8 cellular contexts compared by ENCODE assay signal in the genomic region with DNA sequence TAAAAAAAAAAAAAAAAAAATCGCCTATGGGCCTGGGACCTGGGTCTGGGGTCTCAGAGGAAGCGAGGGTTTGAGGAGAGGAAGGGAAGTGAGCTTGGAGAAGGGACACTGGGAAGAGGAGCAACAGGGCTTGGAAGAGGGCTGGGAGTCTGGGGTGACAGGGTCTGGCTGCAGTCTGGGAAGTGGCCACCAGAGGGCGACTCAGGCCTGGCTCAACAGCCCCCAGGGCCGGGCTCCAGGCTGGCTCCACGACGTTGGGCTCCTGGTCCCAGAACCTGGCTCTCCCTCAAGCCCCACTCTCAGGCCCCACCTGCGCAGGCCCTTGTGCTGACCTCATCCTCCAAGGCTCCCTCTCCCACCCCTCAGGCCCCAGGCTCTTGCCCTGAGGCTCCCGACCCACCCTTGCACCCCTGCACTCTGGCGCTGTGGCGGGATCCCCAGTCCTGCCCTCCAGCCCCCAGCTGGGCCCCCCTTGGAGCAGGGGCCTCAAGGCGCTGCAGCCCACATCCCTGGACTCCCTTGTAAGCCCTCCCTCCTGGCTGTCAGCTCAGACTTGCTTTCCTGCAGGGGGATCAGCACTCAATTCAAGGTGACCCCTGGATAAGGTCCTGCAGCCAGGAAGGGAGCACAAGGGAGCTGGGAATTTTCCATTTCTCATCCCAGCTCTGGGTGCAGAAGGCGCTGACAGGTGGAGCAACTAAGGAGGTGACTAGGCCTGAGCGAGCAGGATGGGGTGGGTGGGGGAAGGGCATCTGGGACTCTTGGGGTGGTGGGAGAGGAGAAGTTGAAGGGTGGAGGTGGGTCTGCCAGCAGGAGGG.
A peak's percentile ranks its signal among the peaks of the same experiment; 100 is the strongest.
DNase-seq lines count a peak whose midpoint lies in the region; ATAC-seq lines count a peak whose summit lies in the region.

No MANE protein-coding gene starts in this region.

- ATAC-seq in HG03175 (IDR thresholded peaks at IDR 0.05; ENCODE audit: unreplicated experiment) (peak; percentile 59), HG03139 (IDR thresholded peaks at IDR 0.05; ENCODE audit: unreplicated experiment) (no peak)

- peak; percentile 71 for DNase-seq in DMS79 treated with DMSO at 0.1 percent for 48 hours (lab: John Stamatoyannopoulos, UW)
- peak; percentile 86 for DNase-seq in NCI-H82 (lab: John Stamatoyannopoulos, UW)
- peak; percentile 54 to 81 for DNase-seq in activated CD8-positive, alpha-beta memory T cell treated with anti-CD3 and anti-CD28 coated beads for 1 hour (ENCODE audit: extremely low read depth in 1 of 2, low read depth in 1 of 2)
- peak; percentile 92 for DNase-seq in ecto neural progenitor cell (ENCODE audit: low spot score)
- DNase-seq in medulla oblongata (ENCODE audit: extremely low spot score), result peak; percentile 88
- DNase-seq in stimulated activated CD8-positive, alpha-beta memory T cell treated with anti-CD3 and anti-CD28 coated beads, Interleukin-15, amount 100 ng/mL, for 1 hour (ENCODE audit: low read depth), result peak; percentile 77
